In genomic region chr9:96565684-96566360, GRCh38 we compare ENCODE assay signal across 8 cellular contexts. TPM values are rescaled to one million over a fixed set of nuclear protein-coding genes. Genes with fewer than 3 reads are reported as not detected.
DNase-seq lines count a peak whose midpoint lies in the region; ATAC-seq, FAIRE-seq and TF ChIP-seq lines count a peak whose summit lies in the region.

No MANE protein-coding gene starts in this region.

- peak; percentile 26 for DNase-seq in A172 (ENCODE audit: low spot score)
- DNase-seq in IMR-90, result peak; percentile 34
- DNase-seq in choroid plexus epithelial cell (ENCODE audit: low read depth), result peak; percentile 57
- no peak for DNase-seq in iPS-NIHi11 (ENCODE audit: low spot score)
- no peak for DNase-seq in GM12891 (ENCODE audit: insufficient read length, low spot score)

- H2BK20ac ChIP-seq in IMR-90 (ENCODE audit: low read depth, low read length), result no peak overlapping the region

- H3K36me3 ChIP-seq in IMR-90 (ENCODE audit: control insufficient read depth, insufficient read depth, low read length), result peaks cover 4% of the 10 kb centered on the region

- ATAC-seq in IMR-90 (ENCODE audit: low read depth) (peak; percentile 38), GM21447 (IDR thresholded peaks at IDR 0.05; ENCODE audit: unreplicated experiment) (no peak), GM19324 (IDR thresholded peaks at IDR 0.05; ENCODE audit: low FRiP score, unreplicated experiment) (no peak)

- H3K27me3 ChIP-seq in IMR-90 (ENCODE audit: control insufficient read depth, insufficient read depth, low read length), result no peaks in the 10 kb centered on the region
- peaks cover 6% of the 10 kb centered on the region for H3K27me3 ChIP-seq in mononuclear cell (ENCODE audit: insufficient read depth, low read length)

- H4K20me1 ChIP-seq in IMR-90 (ENCODE audit: insufficient read depth, low read length), result no peaks in the 10 kb centered on the region

- H3K9ac ChIP-seq in IMR-90 (ENCODE audit: low read depth, low read length), result no peak overlapping the region

- no peak overlapping the region for H3K56ac ChIP-seq in IMR-90 (ENCODE audit: extremely low read depth, insufficient read depth, low read length)

- no peak overlapping the region for H2AK9ac ChIP-seq in IMR-90 (replicated peaks; ENCODE audit: low read depth, low read length, poor library complexity)

- no peak overlapping the region for H3K18ac ChIP-seq in IMR-90 (ENCODE audit: low read depth, low read length)

- H2BK15ac ChIP-seq in IMR-90 (ENCODE audit: low read depth, low read length), result no peak overlapping the region

- H3K4ac ChIP-seq in IMR-90 (ENCODE audit: low read depth, low read length), result no peak overlapping the region

- no peak overlapping the region for H3K23ac ChIP-seq in IMR-90 (ENCODE audit: low read depth, low read length)

- H3K4me3 ChIP-seq in IMR-90 (ENCODE audit: insufficient read depth, low read depth, low read length) (no peak overlapping the region), choroid plexus epithelial cell (ENCODE audit: low read depth, low read length) (peak overlapping the region; percentile 74), mononuclear cell (ENCODE audit: low read length) (peak overlapping the region; percentile 53)

- TF ChIP-seq CTCF in IMR-90 (conservative IDR thresholded peaks at IDR 0.05; ENCODE audit: low read depth, low read length) (no peak), choroid plexus epithelial cell (conservative IDR thresholded peaks at IDR 0.05; ENCODE audit: low read depth, low read length) (no peak)

- CTCF ChIA-PET in IMR-90 (lab: Yijun Ruan, JAX), result interaction anchor here (0.5 to 0.9 kb wide), 2 partner anchors 43 to 106 kb away, joined by 3 to 4 read pairs; no protein-coding TSS in a partner anchor

- POLR2A ChIA-PET in IMR-90 (lab: Charles Lee; ENCODE audit: unreplicated experiment), result no interaction called here

- TF ChIP-seq POLR2A in IMR-90 (IDR thresholded peaks at IDR 0.05; ENCODE audit: low read depth, low read length) (no peak), GM12891 (IDR thresholded peaks at IDR 0.05; ENCODE audit: low read depth, low read length) (no peak)

- in situ Hi-C loops in IMR-90 (cut with MboI; ENCODE audit: low sequenced_read_pairs), result no loop called here

- TF ChIP-seq RAD21 in IMR-90 (IDR thresholded peaks at IDR 0.05; ENCODE audit: low read length), result no peak

- H3K27ac ChIP-seq in IMR-90 (ENCODE audit: insufficient read depth, low read length), result no peak overlapping the region

- H2AK5ac ChIP-seq in IMR-90 (ENCODE audit: low read depth, low read length), result no peak overlapping the region

- H2BK120ac ChIP-seq in IMR-90 (ENCODE audit: low read depth, low read length), result no peak overlapping the region

- H4K91ac ChIP-seq in IMR-90 (ENCODE audit: insufficient read depth, low read depth, low read length), result no peak overlapping the region

- no peak overlapping the region for H2BK5ac ChIP-seq in IMR-90 (ENCODE audit: low read depth, low read length, poor library complexity, severe bottlenecking)

- no peak overlapping the region for H2AFZ ChIP-seq in IMR-90 (replicated peaks; ENCODE audit: low read length, poor library complexity)

- no peak overlapping the region for H3K14ac ChIP-seq in IMR-90 (replicated peaks; ENCODE audit: low read depth, low read length)

- peak overlapping the region; percentile 98 for H3K4me2 ChIP-seq in IMR-90 (ENCODE audit: low read depth, low read length)

- BruUV-seq in IMR-90 (replicated peaks; lab: Mats Ljungman, UMichigan), result no TSS peak

- no peaks in the 10 kb centered on the region for H3K9me3 ChIP-seq in IMR-90 (ENCODE audit: control insufficient read depth, insufficient read depth, low read length)
- H3K9me3 ChIP-seq in mononuclear cell (ENCODE audit: low read depth, low read length), result no peaks in the 10 kb centered on the region

- no peak overlapping the region for H4K5ac ChIP-seq in IMR-90 (ENCODE audit: low read depth, low read length)

- FAIRE-seq in GM12891 (lab: Jason Lieb, UNC), result no peak

- H3K4me1 ChIP-seq in IMR-90 (ENCODE audit: control insufficient read depth, insufficient read depth, low read length) (peaks cover 3% of the 10 kb centered on the region; the same call in 1 of the 2 replicates), mononuclear cell (ENCODE audit: insufficient read depth, low read length) (peaks cover 11% of the 10 kb centered on the region)

- H3K79me1 ChIP-seq in IMR-90 (ENCODE audit: low read depth in 1 of 2, low read length in 2 of 2), result peaks cover 0 to 26% of the 10 kb centered on the region in 2 experiments; a peak in 3 of 4 replicates

- intact Hi-C loops in IMR-90 (cut with micrococcal nuclease), result loop anchor here (5.0 kb wide), 5 partner anchors 46 to 224 kb away; partner anchors contain the start of genes HABP4 and ZNF367

- H3K9me1 ChIP-seq in IMR-90 (ENCODE audit: insufficient read depth, low read length), result peaks cover 3% of the 10 kb centered on the region; the same call in 1 of the 2 replicates

- WGBS in IMR-90 (ENCODE audit: extremely low coverage in 2 of 2, insufficient read length in 1 of 2), 2 experiments, result 0% methylated on average over 1 of the region's 7 CpGs; no CpG with 5 or more reads in 1 of the 2 experiments

- dilution Hi-C loops in IMR-90 (cut with HindIII; ENCODE audit: low sequenced_read_pairs, unreplicated experiment), result no loop called here

- no peak overlapping the region for H4K8ac ChIP-seq in IMR-90 (ENCODE audit: low read depth in 2 of 2, low read length in 2 of 2)

TF ChIP-seq in IMR-90, 13 proteins besides CTCF, POLR2A, EP300 and RAD21 (continues in another document):
- TF ChIP-seq CHD1 (IDR thresholded peaks at IDR 0.05; ENCODE audit: low read depth, low read length), result no peak
- TF ChIP-seq CEBPB (IDR thresholded peaks at IDR 0.05; ENCODE audit: low read depth, low read length), result no peak
- no peak for TF ChIP-seq SMC3 (IDR thresholded peaks at IDR 0.05; ENCODE audit: low read depth, low read length)
- no peak for TF ChIP-seq MAZ (IDR thresholded peaks at IDR 0.05; ENCODE audit: borderline replicate concordance, low read depth, low read length)
- no peak for TF ChIP-seq USF2 (IDR thresholded peaks at IDR 0.05; ENCODE audit: low read depth, low read length)
- no peak for TF ChIP-seq ELK1 (IDR thresholded peaks at IDR 0.05; ENCODE audit: borderline replicate concordance, low read depth, low read length)
- TF ChIP-seq MXI1 (IDR thresholded peaks at IDR 0.05; ENCODE audit: borderline replicate concordance, low read depth, low read length), result no peak
- no peak for TF ChIP-seq MAFK (IDR thresholded peaks at IDR 0.05; ENCODE audit: low read depth, low read length)
- TF ChIP-seq FOS (IDR thresholded peaks at IDR 0.05; ENCODE audit: low read depth, low read length), result no peak

TF ChIP-seq in GM12891, 5 proteins besides CTCF, POLR2A, EP300 and RAD21:
- TF ChIP-seq POU2F2 (IDR thresholded peaks at IDR 0.05; ENCODE audit: low read depth, low read length) (no peak), TAF1 (IDR thresholded peaks at IDR 0.05; ENCODE audit: low read depth, low read length) (no peak), PAX5 (IDR thresholded peaks at IDR 0.05; ENCODE audit: insufficient read depth, low read length, severe bottlenecking) (no peak), POLR2AphosphoS5 (IDR thresholded peaks at IDR 0.05; ENCODE audit: low read depth, low read length) (no peak), SPI1 (IDR thresholded peaks at IDR 0.05; ENCODE audit: low read depth, low read length) (no peak)

RNA-seq across cellular contexts. Expression of gene CDC14B, which starts 53.8 kb away (rescaled TPM):
- 24.0 and 27.1 TPM in 2 replicates for total RNA-seq in A172 (2014; rRNA removed; shearing (Covaris generic))
- 24.7 and 26.3 TPM in 2 replicates for total RNA-seq in IMR-90 (2012; rRNA removed)
- 8.6 and 9.7 TPM in 2 replicates for polyA plus RNA-seq in IMR-90 (2012; rRNA removed)
- 3.8 and 5.8 TPM in 2 replicates for polyA plus RNA-seq in IMR-90 (2012; cell fraction: cytosol; rRNA removed)
- 5.9 and 22.5 TPM in 2 replicates for polyA plus RNA-seq in IMR-90 (2012; cell fraction: nucleus; rRNA removed; ENCODE audit: low replicate concordance)
- total RNA-seq in mononuclear cell, result 7.6 TPM
- 0.19 TPM for polyA plus RNA-seq in GM12891 (2012; ENCODE audit: low read depth, missing spikeins)

Comparison
In these comparisons a context has a peak if more than half of its experiments do, and no peak if none do; other contexts are left out.
1. DNase-seq: peak in A172 (single experiment), IMR-90 (single experiment) and choroid plexus epithelial cell (single experiment); none in iPS-NIHi11 (single experiment) and GM12891 (single experiment).